ENCODE assay signal across 10 cellular contexts in genomic region chr6:100175814-100176275, GRCh38.
DNase-seq lines count a peak whose midpoint lies in the region; ATAC-seq and TF ChIP-seq lines count a peak whose summit lies in the region.
"Had no signal": no experiment of that assay in that cellular context is flagged by ENCODE, and none has a peak within 500 bp of the region (broad histone marks: within the 10 kb centered on the region; RNA-seq: fewer than 3 reads in every experiment).

No MANE protein-coding gene starts in this region.

- H3K36me3 ChIP-seq in HEK293 (ENCODE audit: control insufficient read depth in 2 of 2, insufficient read depth in 1 of 2, low read length in 2 of 2), result no peaks in the 10 kb centered on the region

- DNase-seq in amniotic stem cell (lab: John Stamatoyannopoulos, UW) (peak; percentile 50), hepatic stellate cell (ENCODE audit: low spot score) (peak; percentile 24), smooth muscle cell of the brain vasculature (ENCODE audit: low read depth, low spot score) (peak; percentile 26), COLO829 (ENCODE audit: low spot score) (no peak), NCI-H2029 (lab: John Stamatoyannopoulos, UW) (no peak), SIG-M5 treated with dmso at 0.1 percent for 504 hours (lab: John Stamatoyannopoulos, UW; ENCODE audit: unreplicated experiment) (no peak)
- DNase-seq: activated T-cell treated with anti-CD3 and anti-CD28 coated beads, Interleukin-2, amount 50 U/mL, for 1 hour; effector memory CD4-positive, alpha-beta T cell had no signal

- TF ChIP-seq CTCF in HEK293 (tag by site-specific recombination; IDR thresholded peaks at IDR 0.05), result no peak

- no peaks in the 10 kb centered on the region for H3K9me3 ChIP-seq in HEK293 (ENCODE audit: control insufficient read depth, insufficient read depth, low read depth, low read length)

- H3K4me1 ChIP-seq in HEK293 (ENCODE audit: control insufficient read depth, insufficient read depth, low read length), result 0 out of 2 replicates have a peak, but pooled peaks cover 3% of the 10 kb centered on the region

- no peak for ATAC-seq in GM19455 (IDR thresholded peaks at IDR 0.05; ENCODE audit: unreplicated experiment)

- peak overlapping the region; percentile 56 for H3K27ac ChIP-seq in HEK293 (ENCODE audit: extremely low read depth, low read depth, low read length)

- POLR2A ChIA-PET in HEK293 (lab: Yijun Ruan, JAX), result interaction anchor here (1.3 kb wide), 1 partner anchor 289 kb away, joined by 5 read pairs; the partner anchor contains the start of gene SIM1

- CTCF ChIA-PET in HEK293 (lab: Yijun Ruan, JAX), result interaction anchor here (0.6 to 1.9 kb wide), 9 partner anchors 11 to 488 kb away, joined by 3 to 12 read pairs (median 3); partner anchors contain the start of gene SIM1

- H3K4me3 ChIP-seq in HEK293 (ENCODE audit: low read depth, low read length), result no peak overlapping the region

TF ChIP-seq in HEK293, 187 proteins besides CTCF, POLR2A, EP300 and RAD21 (continues in another document):
- no peak for TF ChIP-seq OVOL3 (tag by site-specific recombination; IDR thresholded peaks at IDR 0.05)
- TF ChIP-seq ZNF350 (tag by site-specific recombination; IDR thresholded peaks at IDR 0.05), result no peak
- TF ChIP-seq ZNF133 (tag by site-specific recombination; IDR thresholded peaks at IDR 0.05), result no peak
- TF ChIP-seq YY2 (tag by site-specific recombination; IDR thresholded peaks at IDR 0.05), result no peak
- no peak for TF ChIP-seq ZNF354C (tag by site-specific recombination; IDR thresholded peaks at IDR 0.05; ENCODE audit: borderline replicate concordance, low read depth)
- no peak for TF ChIP-seq ZNF239 (tag by site-specific recombination; IDR thresholded peaks at IDR 0.05)
- no peak for TF ChIP-seq ZBTB10 (tag by site-specific recombination; IDR thresholded peaks at IDR 0.05)
- no peak for TF ChIP-seq ZBTB1 (tag by site-specific recombination; IDR thresholded peaks at IDR 0.05)
- no peak for TF ChIP-seq ATF2 (tag by site-specific recombination; IDR thresholded peaks at IDR 0.05; ENCODE audit: low read depth)
- no peak for TF ChIP-seq ZNF394 (tag by site-specific recombination; IDR thresholded peaks at IDR 0.05; ENCODE audit: borderline replicate concordance)
- no peak for TF ChIP-seq ZNF138 (tag by site-specific recombination; IDR thresholded peaks at IDR 0.05; ENCODE audit: borderline replicate concordance)
- TF ChIP-seq ZBTB44 (tag by site-specific recombination; IDR thresholded peaks at IDR 0.05), result peak; percentile 77
- TF ChIP-seq ZNF518A (tag by site-specific recombination; conservative IDR thresholded peaks at IDR 0.05; ENCODE audit: low read depth), result peak; percentile 19; the same call in 1 of the 2 replicates
- no peak for TF ChIP-seq ZBTB8A (tag by site-specific recombination; IDR thresholded peaks at IDR 0.05)
- TF ChIP-seq ZNF16 (tag by site-specific recombination; IDR thresholded peaks at IDR 0.05; ENCODE audit: low read depth), result no peak
- TF ChIP-seq ZNF366 (tag by site-specific recombination; conservative IDR thresholded peaks at IDR 0.05), result no peak
- no peak for TF ChIP-seq TCF7L2 (IDR thresholded peaks at IDR 0.05; ENCODE audit: borderline replicate concordance, low read depth, low read length)
- no peak for TF ChIP-seq KLF17 (tag by site-specific recombination; IDR thresholded peaks at IDR 0.05)
- no peak for TF ChIP-seq ZBTB17 (tag by site-specific recombination; IDR thresholded peaks at IDR 0.05)
- TF ChIP-seq ZNF324 (tag by site-specific recombination; IDR thresholded peaks at IDR 0.05), result no peak
- TF ChIP-seq ZNF621 (tag by site-specific recombination; IDR thresholded peaks at IDR 0.05), result no peak
- TF ChIP-seq ZNF670 (tag by site-specific recombination; IDR thresholded peaks at IDR 0.05; ENCODE audit: low read depth), result no peak
- no peak for TF ChIP-seq PRDM1 (tag by site-specific recombination; IDR thresholded peaks at IDR 0.05)

Comparison
In these comparisons a context has a peak if more than half of its experiments do, and no peak if none do; other contexts are left out.
1. DNase-seq: peak in amniotic stem cell (single experiment), hepatic stellate cell (single experiment) and smooth muscle cell of the brain vasculature (single experiment); none in COLO829 (single experiment), NCI-H2029 (single experiment) and SIG-M5 treated with dmso at 0.1 percent for 504 hours (single experiment).